ENCODE assay signal across 15 cellular contexts in the genomic region with DNA sequence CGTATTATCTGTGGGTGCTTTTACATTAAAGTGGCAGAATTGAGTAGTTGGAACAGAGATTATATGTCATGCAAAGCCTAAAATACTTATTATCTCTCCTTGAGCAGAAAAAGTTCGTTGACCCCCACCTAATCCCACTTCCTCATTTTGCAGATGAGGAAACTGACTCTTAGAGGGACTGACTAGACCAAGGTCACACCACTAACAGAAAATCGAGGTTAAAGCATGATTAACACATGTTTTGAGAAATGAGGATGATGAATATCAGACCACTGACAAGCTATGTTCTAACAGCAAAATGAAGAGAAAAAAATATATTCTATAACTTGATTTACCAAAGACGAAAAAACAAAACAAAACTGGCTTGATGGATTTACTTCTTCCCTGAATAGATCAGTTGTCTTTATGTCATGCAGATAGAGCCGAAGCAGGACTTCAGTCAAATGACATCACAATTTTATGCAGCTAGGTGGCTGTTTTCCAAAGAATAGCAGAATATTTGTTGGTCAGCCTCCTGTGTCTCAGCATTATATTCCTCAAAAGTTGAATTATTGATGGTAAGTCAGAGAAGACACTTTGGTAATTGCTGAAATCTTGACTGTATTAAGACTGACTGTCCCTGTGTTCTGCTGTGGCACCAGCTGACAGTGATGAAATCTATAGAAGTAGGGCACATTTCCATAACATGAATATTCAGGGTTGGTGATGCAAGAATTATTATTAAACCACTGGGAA. TPM values are rescaled to one million over a fixed set of nuclear protein-coding genes. Genes with fewer than 3 reads are reported as not detected.
DNase-seq lines count a peak whose midpoint lies in the region; ATAC-seq, FAIRE-seq and TF ChIP-seq lines count a peak whose summit lies in the region.
"Had no signal": no experiment of that assay in that cellular context is flagged by ENCODE, and none has a peak within 500 bp of the region (broad histone marks: within the 10 kb centered on the region; RNA-seq: fewer than 3 reads in every experiment).

No MANE protein-coding gene starts in this region.

- no peak overlapping the region for H3K4me3 Mint-ChIP-seq in MCF 10A (ENCODE audit: unreplicated experiment)
- H3K4me3 Mint-ChIP-seq: nephron progenitor cell had no signal

- peak overlapping the region; percentile 84 for H2AFZ ChIP-seq in K562 (ENCODE audit: low read depth, low read length)

- H3K79me2 ChIP-seq in K562 (ENCODE audit: control insufficient read depth, insufficient read depth, low read length), result no peaks in the 10 kb centered on the region

- H3K27ac ChIP-seq in K562 (ENCODE audit: extremely low read depth, low read depth, low read length), result peak overlapping the region; percentile 69
- H3K27ac ChIP-seq: upper lobe of right lung had no signal

- CTCF ChIA-PET in K562 (lab: Yijun Ruan, JAX; ENCODE audit: low intra/inter-chr PET ratio) (no interaction called here), MCF 10A (lab: Yijun Ruan, JAX) (interaction anchor here (0.8 to 1.2 kb wide), 2 partner anchors 18 to 556 kb away, joined by 3 to 5 read pairs; no protein-coding TSS in a partner anchor)

- TF ChIP-seq RAD21 in K562 (CRISPR knock-in tag; conservative IDR thresholded peaks at IDR 0.05 in 1 of 2, IDR thresholded peaks at IDR 0.05 in 1 of 2), result no peak; a peak in 1 of 4 replicates

- intact Hi-C loops in K562 (cut with micrococcal nuclease), result loop anchor here (1.0 to 5.0 kb wide), 3 partner anchors 24 to 200 kb away; a partner anchor contains a TSS
- intact Hi-C loops in MCF 10A (cut with micrococcal nuclease), result no loop called here

- POLR2A ChIA-PET in K562 (lab: Yijun Ruan, JAX), result interaction anchor here (0.6 to 1.3 kb wide), 3 partner anchors 18 to 203 kb away, joined by 3 to 4 read pairs (median 3); a partner anchor contains a TSS
- POLR2A ChIA-PET in MCF 10A (lab: Yijun Ruan, JAX), result no interaction called here

- TF ChIP-seq POLR2A in K562 (conservative IDR thresholded peaks at IDR 0.05), result no peak

- no peaks in the 10 kb centered on the region for H3K36me3 Mint-ChIP-seq in MCF 10A (ENCODE audit: insufficient read depth, unreplicated experiment)

- no peaks in the 10 kb centered on the region for H3K9me3 Mint-ChIP-seq in MCF 10A (ENCODE audit: unreplicated experiment)
- H3K9me3 Mint-ChIP-seq: nephron progenitor cell had no signal

- in situ Hi-C loops in K562 (cut with MboI), result no loop called here

- no peak overlapping the region for H3K27ac Mint-ChIP-seq in MCF 10A (ENCODE audit: low read depth, unreplicated experiment)
- H3K27ac Mint-ChIP-seq: nephron progenitor cell had no signal

- no peaks in the 10 kb centered on the region; the same call in 1 of the 2 replicates for H3K9me3 ChIP-seq in K562 (replicated peaks; ENCODE audit: control insufficient read depth, insufficient read depth, low read depth, low read length)
- H3K9me3 ChIP-seq: upper lobe of right lung had no signal

- H3K4me3 ChIP-seq in K562, result no peak overlapping the region
- H3K4me3 ChIP-seq: upper lobe of right lung had no signal

- no peaks in the 10 kb centered on the region for H3K27me3 Mint-ChIP-seq in MCF 10A (ENCODE audit: insufficient read depth, unreplicated experiment)

- 0% methylated on average over 5 of the region's 5 CpGs for whole genome bisulfite sequencing in K562 (ENCODE audit: insufficient coverage, low coverage, missing lambda C conversion rate)

- peak; percentile 74 for FAIRE-seq in K562 (lab: Jason Lieb, UNC)

- H3K4me2 ChIP-seq in K562 (ENCODE audit: insufficient read depth, low read length), result peak overlapping the region; percentile 47

- peak overlapping the region in 1 of 2 experiments; percentile 45; a peak in 2 of 4 replicates for H3K9ac ChIP-seq in K562 (ENCODE audit: insufficient read depth in 1 of 2, low read depth in 2 of 2, low read length in 2 of 2)

- DNase-seq in K562 (ENCODE audit: extremely low read depth in 1 of 4, low spot score in 3 of 4) (peak in 2 of 4 experiments; percentile 70 to 85), omental fat pad (ENCODE audit: low spot score) (no peak), HuH-7 (ENCODE audit: low spot score) (no peak), MCF 10A (ENCODE audit: unreplicated experiment) (no peak)
- DNase-seq: activated effector memory CD4-positive, alpha-beta T cell treated with anti-CD3 and anti-CD28 coated beads, Interleukin-2, amount 50 U/mL, for 16 hours; DMS153; NCI-H2081 treated with DMSO at 0.1 percent for 48 hours; nephron progenitor cell; stimulated activated CD4-positive, alpha-beta T cell treated with anti-CD3 and anti-CD28 coated beads, Interleukin-4, amount 100 ng/mL, for 24 hours; T-helper 2 cell; upper lobe of right lung had no signal

- H3K36me3 ChIP-seq in K562 (ENCODE audit: control insufficient read depth, insufficient read depth, low read length), result no peaks in the 10 kb centered on the region; the same call in 2 of the 3 replicates
- H3K36me3 ChIP-seq: upper lobe of right lung had no signal

- TF ChIP-seq CTCF in K562 (IDR thresholded peaks at IDR 0.05 in 2 of 3, conservative IDR thresholded peaks at IDR 0.05 in 1 of 3; ENCODE audit: insufficient read depth in 2 of 3, low read depth in 1 of 3, low read length in 3 of 3) (no peak), omental fat pad (IDR thresholded peaks at IDR 0.05) (no peak), MCF 10A (IDR thresholded peaks at IDR 0.05; ENCODE audit: unreplicated experiment) (no peak)

- peaks cover 11 to 54% of the 10 kb centered on the region in 2 experiments for H3K4me1 ChIP-seq in K562 (replicated peaks in 1 of 2; ENCODE audit: control insufficient read depth in 2 of 2, insufficient read depth in 2 of 2, low read length in 2 of 2)
- H3K4me1 ChIP-seq: upper lobe of right lung had no signal

- no peaks in the 10 kb centered on the region for H3K27me3 ChIP-seq in K562 (ENCODE audit: control insufficient read depth in 2 of 2, insufficient read depth in 2 of 2, low read length in 2 of 2)
- H3K27me3 ChIP-seq: upper lobe of right lung had no signal

- ATAC-seq in GM18907 (IDR thresholded peaks at IDR 0.05; ENCODE audit: unreplicated experiment), result peak; percentile 80
- peak; percentile 62 for ATAC-seq in HG02642 (IDR thresholded peaks at IDR 0.05; ENCODE audit: poor library complexity, unreplicated experiment)
- ATAC-seq in HG03565 (IDR thresholded peaks at IDR 0.05; ENCODE audit: unreplicated experiment), result peak; percentile 75
- ATAC-seq in K562, result peak; percentile 79
- ATAC-seq in omental fat pad (ENCODE audit: low FRiP score), result no peak
- ATAC-seq in HG03196 (IDR thresholded peaks at IDR 0.05; ENCODE audit: unreplicated experiment), result no peak
- ATAC-seq: upper lobe of right lung had no signal

- no peaks in the 10 kb centered on the region for H4K20me1 ChIP-seq in K562 (replicated peaks; ENCODE audit: control insufficient read depth, insufficient read depth, low read length)

- no peaks in the 10 kb centered on the region for H3K9me1 ChIP-seq in K562 (ENCODE audit: control insufficient read depth, insufficient read depth, low read length)

- BruUV-seq in K562 (replicated peaks; lab: Mats Ljungman, UMichigan) (no TSS peak), MCF 10A (replicated peaks; lab: Mats Ljungman, UMichigan) (no TSS peak)

- peak; percentile 98 for TF ChIP-seq EP300 in K562 (IDR thresholded peaks at IDR 0.05; ENCODE audit: low read length)

- no peaks in the 10 kb centered on the region for H3K4me1 Mint-ChIP-seq in MCF 10A (ENCODE audit: insufficient read depth, unreplicated experiment)

TF ChIP-seq in K562, 482 proteins besides CTCF, POLR2A, EP300 and RAD21 (continues in another document):
- TF ChIP-seq PHF8 (IDR thresholded peaks at IDR 0.05; ENCODE audit: borderline replicate concordance, low read length), result no peak

RNA-seq across cellular contexts. Expression of a gene that starts 24.2 kb away (rescaled TPM):
- 15.1 and 35.9 TPM in 2 replicates for total RNA-seq in K562 (2011; cell fraction: chromatin; rRNA removed; ENCODE audit: low replicate concordance)
- 16.5 and 22.2 TPM in 2 replicates for total RNA-seq in K562 (2011; cell fraction: nucleolus; rRNA removed)
- 31.7 and 51.6 TPM in 2 replicates for total RNA-seq in K562 (2011; cell fraction: nucleoplasm; rRNA removed)
- total RNA-seq in K562 (2014; rRNA removed) (161 and 176 TPM in 2 replicates), K562 (2014; rRNA removed; fragmentation: Illumina TruSeq; extraction: Trizol) (316 and 361 TPM in 2 replicates), K562 (2015; rRNA removed; fragmentation: Illumina TruSeq; extraction: Trizol) (332 and 358 TPM in 2 replicates), K562 (2021) (171 and 197 TPM in 2 replicates), omental fat pad (10 to 100 TPM; 24.7 to 49.0 (median 38.7) TPM), MCF 10A (2022) (32.3 and 37.4 TPM in 2 replicates)
- polyA plus RNA-seq in K562 (2011; rRNA removed) (202 and 279 TPM in 2 replicates), K562 (2014; fragmentation: Illumina TruSeq; extraction: Trizol) (344 and 367 TPM in 2 replicates), K562 (2014; fragmentation: Nextera tagmentation; extraction: Ambion mirVana) (100 to 1,000 TPM; 675 to 891 TPM), K562 (2014; rRNA removed) (246 and 279 TPM in 2 replicates)
- polyA plus RNA-seq in K562 (2011; cell fraction: cytosol; rRNA removed), result 68.2 and 91.2 TPM in 2 replicates
- 45.6 and 77.5 TPM in 2 replicates for polyA plus RNA-seq in K562 (2011; cell fraction: nucleus; rRNA removed)
- polyA plus RNA-seq in K562 (2012), result 168 and 209 TPM in 2 replicates
- 77.7 and 80.9 TPM in 2 replicates for polyA minus RNA-seq in K562 (2011; rRNA and poly(A)+ RNA removed)
- 32.0 and 35.2 TPM in 2 replicates for polyA minus RNA-seq in K562 (2011; cell fraction: cytosol; rRNA and poly(A)+ RNA removed)
- 9.6 and 26.2 TPM in 2 replicates for polyA minus RNA-seq in K562 (2011; cell fraction: nucleus; rRNA and poly(A)+ RNA removed)

RNA-seq across cellular contexts. Expression of a gene that starts 55.9 kb away (rescaled TPM):
- 1.1 and 1.4 TPM in 2 replicates for total RNA-seq in K562 (2011; cell fraction: chromatin; rRNA removed; ENCODE audit: low replicate concordance)
- 0.50 and 0.53 TPM in 2 replicates for total RNA-seq in K562 (2011; cell fraction: nucleolus; rRNA removed)
- 2.2 and 2.4 TPM in 2 replicates for total RNA-seq in K562 (2011; cell fraction: nucleoplasm; rRNA removed)
- total RNA-seq in K562 (2014; rRNA removed) (2.9 and 3.3 TPM in 2 replicates), K562 (2014; rRNA removed; fragmentation: Illumina TruSeq; extraction: Trizol) (6.4 and 7.8 TPM in 2 replicates), K562 (2015; rRNA removed; fragmentation: Illumina TruSeq; extraction: Trizol) (18.2 and 19.0 TPM in 2 replicates), K562 (2021) (4.6 and 5.0 TPM in 2 replicates), omental fat pad (1 to 10 TPM in 3 of 4 donors, under 1 TPM in 1; 0.82 to 1.8 (median 1.1) TPM), MCF 10A (2022) (0.07 and 0.61 TPM in 2 replicates)
- polyA plus RNA-seq in K562 (2011; rRNA removed) (2.9 and 3.3 TPM in 2 replicates), K562 (2014; fragmentation: Illumina TruSeq; extraction: Trizol) (4.7 and 6.6 TPM in 2 replicates), K562 (2014; fragmentation: Nextera tagmentation; extraction: Ambion mirVana) (1 to 10 TPM; 2.9 to 3.3 TPM), K562 (2014; rRNA removed) (4.0 and 4.9 TPM in 2 replicates)
- 1.4 and 2.7 TPM in 2 replicates for polyA plus RNA-seq in K562 (2011; cell fraction: cytosol; rRNA removed)
- 2.5 and 3.6 TPM in 2 replicates for polyA plus RNA-seq in K562 (2011; cell fraction: nucleus; rRNA removed)
- polyA plus RNA-seq in K562 (2012), result 5.5 and 9.8 TPM in 2 replicates
- polyA minus RNA-seq in K562 (2011; rRNA and poly(A)+ RNA removed), result 3.3 and 6.2 TPM in 2 replicates
- polyA minus RNA-seq in K562 (2011; cell fraction: cytosol; rRNA and poly(A)+ RNA removed), result 1.0 and 1.1 TPM in 2 replicates
- polyA minus RNA-seq in K562 (2011; cell fraction: nucleus; rRNA and poly(A)+ RNA removed), result 1.9 and 7.3 TPM in 2 replicates

Comparison
In these comparisons a context has a peak if more than half of its experiments do, and no peak if none do; other contexts are left out.
1. ATAC-seq: peak in GM18907 (single experiment), HG02642 (single experiment), HG03565 (single experiment) and K562 (single experiment); none in omental fat pad (single experiment) and HG03196 (single experiment).